1 cellular context compared by ENCODE assay signal in genomic region chr6:3515669-3516068, GRCh38.
TF ChIP-seq lines count a peak whose summit lies in the region.

No MANE protein-coding gene starts in this region.

TF ChIP-seq in HepG2, 621 proteins besides CTCF, POLR2A, EP300 and RAD21 (continued from another document):
- TF ChIP-seq ZBTB40 (IDR thresholded peaks at IDR 0.05) (no peak), ZBTB40 (CRISPR knock-in tag; IDR thresholded peaks at IDR 0.05) (no peak), MAFK (conservative IDR thresholded peaks at IDR 0.05 in 1 of 2, IDR thresholded peaks at IDR 0.05 in 1 of 2; ENCODE audit: low read length in 2 of 2) (peak; percentile 38 to 69; a peak in 2 of 4 replicates)
